Comparison of ENCODE assay signal across 16 cellular contexts in the genomic region with DNA sequence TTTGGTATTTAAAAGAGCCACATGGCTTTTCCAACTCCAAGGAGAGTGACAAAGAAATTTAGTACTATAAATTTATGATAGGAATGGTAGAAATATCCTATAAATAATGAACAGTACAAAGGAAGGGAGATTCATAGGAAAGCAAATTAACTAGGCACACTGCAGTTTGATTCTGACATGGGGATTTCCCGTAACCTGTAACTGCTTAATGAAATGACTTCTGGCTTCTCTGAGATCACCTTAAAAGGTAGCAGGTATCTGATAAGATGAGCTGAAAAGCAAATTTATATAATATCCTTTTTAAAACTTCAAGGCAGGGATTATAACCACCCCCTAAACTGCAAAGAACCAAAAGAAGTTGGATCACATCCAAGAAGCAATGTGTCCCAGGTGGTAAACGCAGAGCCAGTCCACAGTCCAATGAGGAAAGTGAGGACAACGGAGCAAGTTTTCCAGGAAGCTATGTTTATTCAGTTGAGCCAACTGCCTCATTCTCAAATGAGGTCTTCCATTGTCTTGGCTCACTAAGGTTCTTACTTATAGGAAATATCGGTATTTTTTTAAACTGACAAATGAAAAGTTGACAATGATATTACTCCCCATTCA. TPM values are rescaled to one million over a fixed set of nuclear protein-coding genes. Genes with fewer than 3 reads are reported as not detected.
DNase-seq lines count a peak whose midpoint lies in the region; ATAC-seq lines count a peak whose summit lies in the region.
"Had no signal": no experiment of that assay in that cellular context is flagged by ENCODE, and none has a peak within 500 bp of the region (broad histone marks: within the 10 kb centered on the region; RNA-seq: fewer than 3 reads in every experiment).

No MANE protein-coding gene starts in this region.

- H3K36me3 Mint-ChIP-seq in activated naive CD4-positive, alpha-beta T cell treated with anti-CD3 and anti-CD28 coated beads, Interleukin-2, amount 50 U/mL, for 72 hours, result peaks cover 0 to 9% of the 10 kb centered on the region in 2 donors
- peaks cover 0 to 31% (median 20%) of the 10 kb centered on the region in 5 donors for H3K36me3 Mint-ChIP-seq in naive thymus-derived CD4-positive, alpha-beta T cell

- H3K27ac ChIP-seq in naive thymus-derived CD4-positive, alpha-beta T cell (ENCODE audit: low read depth, low read length), result peak overlapping the region; percentile 58
- H3K27ac ChIP-seq: 22Rv1, C4-2B had no signal

- H3K9me3 ChIP-seq in naive thymus-derived CD4-positive, alpha-beta T cell (ENCODE audit: control insufficient read depth in 2 of 3, low read length in 3 of 3), result no peaks in the 10 kb centered on the region

- peaks cover 15 to 54% (median 47%) of the 10 kb centered on the region in 7 donors for H3K4me1 Mint-ChIP-seq in naive thymus-derived CD4-positive, alpha-beta T cell

- no peak overlapping the region for H3K4me3 ChIP-seq in naive thymus-derived CD4-positive, alpha-beta T cell (ENCODE audit: low read length)

- peaks cover 7 to 14% (median 13%) of the 10 kb centered on the region in 3 experiments for H3K36me3 ChIP-seq in naive thymus-derived CD4-positive, alpha-beta T cell (ENCODE audit: control insufficient read depth in 2 of 3, insufficient read depth in 3 of 3, low read length in 3 of 3)

- peaks cover 22 to 27% of the 10 kb centered on the region in 2 donors for H3K4me1 ChIP-seq in naive thymus-derived CD4-positive, alpha-beta T cell (ENCODE audit: control insufficient read depth in 2 of 2, insufficient read depth in 2 of 2, low read length in 2 of 2)

- H3K27ac Mint-ChIP-seq in activated naive CD4-positive, alpha-beta T cell treated with anti-CD3 and anti-CD28 coated beads, Interleukin-2, amount 50 U/mL, for 72 hours, result peak overlapping the region; percentile 50 to 88
- peak overlapping the region; percentile 66 to 91 (median 85) for H3K27ac Mint-ChIP-seq in naive thymus-derived CD4-positive, alpha-beta T cell

- intact Hi-C loops in naive thymus-derived CD4-positive, alpha-beta T cell (cut with micrococcal nuclease), result loop anchor here in 1 of 2 donors (2.0 to 10.0 kb wide), 2 partner anchors 50 to 68 kb away; a partner anchor contains a TSS

- peak; percentile 43 for ATAC-seq in GM18868 (IDR thresholded peaks at IDR 0.05; ENCODE audit: unreplicated experiment)
- peak in 1 of 2 donors; percentile 42 for ATAC-seq in activated naive CD4-positive, alpha-beta T cell treated with anti-CD3 and anti-CD28 coated beads, Interleukin-2, amount 50 U/mL, for 72 hours
- ATAC-seq in naive thymus-derived CD4-positive, alpha-beta T cell, result peak; percentile 77

- peak overlapping the region in 6 of 10 donors; percentile 14 to 58 (median 45) for H3K4me3 Mint-ChIP-seq in naive thymus-derived CD4-positive, alpha-beta T cell

- no peaks in the 10 kb centered on the region for H3K9me3 Mint-ChIP-seq in activated naive CD4-positive, alpha-beta T cell treated with anti-CD3 and anti-CD28 coated beads, Interleukin-2, amount 50 U/mL, for 72 hours
- H3K9me3 Mint-ChIP-seq in naive thymus-derived CD4-positive, alpha-beta T cell, result peaks cover 0 to 8% (median 0%) of the 10 kb centered on the region in 11 donors

- no peaks in the 10 kb centered on the region for H3K27me3 Mint-ChIP-seq in naive thymus-derived CD4-positive, alpha-beta T cell

- POLR2A ChIA-PET in naive thymus-derived CD4-positive, alpha-beta T cell (lab: Charles Lee), result interaction anchor here (0.6 to 1.4 kb wide), 13 partner anchors 7 to 449 kb away, joined by 3 to 6 read pairs (median 3); no protein-coding TSS in a partner anchor

- CTCF ChIA-PET in naive thymus-derived CD4-positive, alpha-beta T cell (lab: Charles Lee), result interaction anchor here (0.9 to 1.5 kb wide), 5 partner anchors 11 to 134 kb away, joined by 3 to 5 read pairs (median 3); no protein-coding TSS in a partner anchor

- peak; percentile 40 for DNase-seq in DMS 273 (lab: John Stamatoyannopoulos, UW; ENCODE audit: unreplicated experiment)
- DNase-seq in DMS 273 treated with DMSO at 0.1 percent for 48 hours (lab: John Stamatoyannopoulos, UW), result no peak
- DNase-seq in activated naive CD4-positive, alpha-beta T cell treated with anti-CD3 and anti-CD28 coated beads, Interleukin-2, amount 50 U/mL, for 72 hours (ENCODE audit: low spot score in 2 of 2), result no peak
- peak in 3 of 9 donors; percentile 11 to 24 (median 18) for DNase-seq in naive thymus-derived CD4-positive, alpha-beta T cell
- no peak for DNase-seq in islet precursor cell
- DNase-seq in activated CD4-positive, alpha-beta T cell treated with anti-CD3 and anti-CD28 coated beads for 48 hours, result no peak
- no peak for DNase-seq in T-helper 9 cell
- DNase-seq: activated CD4-positive, alpha-beta T cell treated with anti-CD3 and anti-CD28 coated beads, Interleukin-2, amount 50 U/mL, for 1 hour; cerebellar nuclear complex; head of caudate nucleus; NCI-H1436; NCI-H510A; retina had no signal

- H3K27me3 ChIP-seq in naive thymus-derived CD4-positive, alpha-beta T cell (ENCODE audit: control insufficient read depth in 2 of 2, insufficient read depth in 2 of 2, low read length in 2 of 2), result no peaks in the 10 kb centered on the region

RNA-seq across cellular contexts. Expression of a gene that starts 43.0 kb away (rescaled TPM):
- total RNA-seq in activated naive CD4-positive, alpha-beta T cell treated with anti-CD3 and anti-CD28 coated beads, Interleukin-2, amount 50 U/mL, for 72 hours, result 100 to 1,000 TPM; 138 to 262 TPM
- 100 to 1,000 TPM; 272 to 514 (median 397) TPM for total RNA-seq in naive thymus-derived CD4-positive, alpha-beta T cell
- polyA plus RNA-seq in naive thymus-derived CD4-positive, alpha-beta T cell, result 100 to 1,000 TPM in 1 of 2 donors, 10 to 100 TPM in 1; 92.3 to 103 TPM
